ENCODE assay signal across 33 cellular contexts in genomic region chr1:202227997-202228401, GRCh38. TPM values are rescaled to one million over a fixed set of nuclear protein-coding genes. Genes with fewer than 3 reads are reported as not detected.
DNase-seq lines count a peak whose midpoint lies in the region; ATAC-seq and TF ChIP-seq lines count a peak whose summit lies in the region.
"Had no signal": no experiment of that assay in that cellular context is flagged by ENCODE, and none has a peak within 500 bp of the region (broad histone marks: within the 10 kb centered on the region; RNA-seq: fewer than 3 reads in every experiment).

No MANE protein-coding gene starts in this region.

- H3K4me1 Mint-ChIP-seq in CD4-positive, alpha-beta memory T cell = peaks cover 10 to 16% (median 11%) of the 10 kb centered on the region in 4 donors
- peaks cover 21% of the 10 kb centered on the region for H3K4me1 Mint-ChIP-seq in T-helper 17 cell

- H3K9me3 Mint-ChIP-seq in CD4-positive, alpha-beta memory T cell = no peaks in the 10 kb centered on the region
- H3K9me3 Mint-ChIP-seq: activated T-helper 2 cell treated with anti-CD3 and anti-CD28 coated beads, Interferon-gamma antibody, Interleukin-2, Interleukin-4, amounts not matched to agents 10 μg/mL and 5 μg/mL and 100 μg/mL, durations not matched to agents 14 hours and 24 hours and 36 hours; endodermal cell; T-helper 1 cell treated with Interleukin-12 subunit alpha and Interleukin-12 subunit beta and Interleukin-4 antibody, amounts not matched to agents 30 μg/mL and 1 μg/mL, for 36 hours had no signal

- no peak overlapping the region for H3K4me3 ChIP-seq in CD4-positive, alpha-beta memory T cell (ENCODE audit: low read length in 2 of 2)
- no peak overlapping the region for H3K4me3 ChIP-seq in mucosa of descending colon
- H3K4me3 ChIP-seq: ascending aorta, cardiac muscle cell, heart left ventricle, lung, spleen had no signal

- no peak for TF ChIP-seq CTCF in mucosa of descending colon (IDR thresholded peaks at IDR 0.05)

- H3K27ac Mint-ChIP-seq in CD4-positive, alpha-beta memory T cell = peak overlapping the region in 3 of 7 donors; percentile 3 to 57 (median 11)
- H3K27ac Mint-ChIP-seq in T-helper 17 cell = peak overlapping the region; percentile 24
- H3K27ac Mint-ChIP-seq: activated naive CD8-positive, alpha-beta T cell; activated T-helper 2 cell treated with anti-CD3 and anti-CD28 coated beads, Interferon-gamma antibody, Interleukin-2, Interleukin-4, amounts not matched to agents 10 μg/mL and 5 μg/mL and 100 μg/mL, durations not matched to agents 14 hours and 24 hours and 36 hours; endodermal cell; T-helper 1 cell treated with Interleukin-12 subunit alpha and Interleukin-12 subunit beta and Interleukin-4 antibody, amounts not matched to agents 30 μg/mL and 1 μg/mL, for 36 hours had no signal

- intact Hi-C loops in CD4-positive, alpha-beta memory T cell (cut with micrococcal nuclease) = no loop called here
- intact Hi-C loops in mucosa of descending colon (cut with DNase I, micrococcal nuclease) = no loop called here

- H3K36me3 Mint-ChIP-seq in CD4-positive, alpha-beta memory T cell = no peaks in the 10 kb centered on the region
- no peaks in the 10 kb centered on the region for H3K36me3 Mint-ChIP-seq in T-helper 17 cell (ENCODE audit: low read depth)
- H3K36me3 Mint-ChIP-seq: activated naive CD8-positive, alpha-beta T cell had no signal

- POLR2A ChIA-PET in CD4-positive, alpha-beta memory T cell (lab: Charles Lee; ENCODE audit: partially characterized antibody) = no interaction called here

- ATAC-seq in T-helper 17 cell = no peak
- peak; percentile 69 for ATAC-seq in mucosa of descending colon
- no peak for ATAC-seq in HG03520 (IDR thresholded peaks at IDR 0.05; ENCODE audit: unreplicated experiment)
- ATAC-seq in HG02884 (IDR thresholded peaks at IDR 0.05; ENCODE audit: unreplicated experiment) = no peak
- ATAC-seq: heart left ventricle, right cardiac atrium had no signal

- H3K4me3 Mint-ChIP-seq in CD4-positive, alpha-beta memory T cell = peak overlapping the region in 5 of 8 donors; percentile 1 to 73 (median 17)
- peak overlapping the region; percentile 28 for H3K4me3 Mint-ChIP-seq in T-helper 17 cell
- H3K4me3 Mint-ChIP-seq: activated naive CD8-positive, alpha-beta T cell; endodermal cell had no signal

- DNase-seq in NOMO-1 treated with DMSO at 0.1 percent for 48 hours (lab: John Stamatoyannopoulos, UW; ENCODE audit: unreplicated experiment) (peak; percentile 13), NOMO-1 treated with dmso at 0.1 percent for 144 hours (lab: John Stamatoyannopoulos, UW; ENCODE audit: unreplicated experiment) (no peak), T-helper 17 cell (no peak), mucosa of descending colon (no peak), T1000 (lab: John Stamatoyannopoulos, UW) (no peak)
- DNase-seq in CD4-positive, alpha-beta memory T cell = no peak
- DNase-seq: activated CD4-positive, alpha-beta T cell treated with anti-CD3 and anti-CD28 coated beads, Interleukin-2, amount 50 U/mL, for 1 hour; activated CD8-positive, alpha-beta memory T cell treated with anti-CD3 and anti-CD28 coated beads, Interleukin-2, amount 50 U/mL, for 4 hours; cortex of kidney; endodermal cell; foreskin fibroblast; H7; heart left ventricle; KBM-7; kidney glomerular epithelial cell; NCI-H1417; NCI-H2029 treated with DMSO at 0.1 percent for 48 hours; NCI-H2227 treated with DMSO at 0.1 percent for 48 hours; OCI-M1; right cardiac atrium; SK-N-SH; spleen; stimulated activated CD4-positive, alpha-beta T cell treated with anti-CD3 and anti-CD28 coated beads, Interleukin-2, amount 100 ng/mL, for 48 hours had no signal

- no peaks in the 10 kb centered on the region for H3K9me3 ChIP-seq in CD4-positive, alpha-beta memory T cell (ENCODE audit: control insufficient read depth in 1 of 2, low read length in 2 of 2)
- H3K9me3 ChIP-seq in T-helper 17 cell (ENCODE audit: control insufficient read depth, low read length, poor library complexity, severe bottlenecking) (no peaks in the 10 kb centered on the region), mucosa of descending colon (no peaks in the 10 kb centered on the region)
- H3K9me3 ChIP-seq: ascending aorta, heart left ventricle, SK-N-SH, spleen had no signal

- H3K4me1 ChIP-seq in CD4-positive, alpha-beta memory T cell (ENCODE audit: insufficient read depth, low read length) = peaks cover 13% of the 10 kb centered on the region
- peaks cover 12% of the 10 kb centered on the region for H3K4me1 ChIP-seq in mucosa of descending colon (ENCODE audit: low read depth)

- H3K36me3 ChIP-seq in CD4-positive, alpha-beta memory T cell (ENCODE audit: insufficient read depth, low read length) = no peaks in the 10 kb centered on the region
- no peaks in the 10 kb centered on the region for H3K36me3 ChIP-seq in mucosa of descending colon (ENCODE audit: low read depth)
- H3K36me3 ChIP-seq: cardiac muscle cell, heart left ventricle, spleen had no signal

- peaks cover 3 to 6% of the 10 kb centered on the region in 2 donors for H3K27me3 Mint-ChIP-seq in CD4-positive, alpha-beta memory T cell
- peaks cover 28% of the 10 kb centered on the region for H3K27me3 Mint-ChIP-seq in T-helper 17 cell
- H3K27me3 Mint-ChIP-seq: activated naive CD8-positive, alpha-beta T cell had no signal

- H3K27ac ChIP-seq in CD4-positive, alpha-beta memory T cell (ENCODE audit: low read depth, low read length) = no peak overlapping the region
- H3K27ac ChIP-seq: 22Rv1, cardiac muscle cell, heart left ventricle, spleen had no signal

- CTCF ChIA-PET in CD4-positive, alpha-beta memory T cell (lab: Charles Lee; ENCODE audit: partially characterized antibody) = no interaction called here

- H3K27me3 ChIP-seq in CD4-positive, alpha-beta memory T cell (ENCODE audit: insufficient read depth, low read length) = no peaks in the 10 kb centered on the region
- H3K27me3 ChIP-seq: ascending aorta, cardiac muscle cell, spleen had no signal

RNA-seq across cellular contexts. Expression of gene LGR6, which starts 34.4 kb away (rescaled TPM):
- total RNA-seq in CD4-positive, alpha-beta memory T cell = under 1 TPM in 1 of 2 experiments, not detected in 1; 0.17 TPM
- polyA plus RNA-seq in CD4-positive, alpha-beta memory T cell = under 1 TPM; 0.16 to 0.33 TPM
- under 1 TPM; 0.13 to 0.25 TPM for total RNA-seq in T-helper 17 cell
- total RNA-seq in mucosa of descending colon = 1 to 10 TPM in 2 of 3 donors, under 1 TPM in 1; 0.66 to 4.2 (median 1.3) TPM
- total RNA-seq: activated T-helper 2 cell treated with anti-CD3 and anti-CD28 coated beads, Interferon-gamma antibody, Interleukin-2, Interleukin-4, amounts not matched to agents 10 μg/mL and 5 μg/mL and 100 μg/mL, durations not matched to agents 14 hours and 24 hours and 36 hours; cardiac muscle cell; HT1080 had no signal
